ENCODE assay signal across 8 cellular contexts in the genomic region with DNA sequence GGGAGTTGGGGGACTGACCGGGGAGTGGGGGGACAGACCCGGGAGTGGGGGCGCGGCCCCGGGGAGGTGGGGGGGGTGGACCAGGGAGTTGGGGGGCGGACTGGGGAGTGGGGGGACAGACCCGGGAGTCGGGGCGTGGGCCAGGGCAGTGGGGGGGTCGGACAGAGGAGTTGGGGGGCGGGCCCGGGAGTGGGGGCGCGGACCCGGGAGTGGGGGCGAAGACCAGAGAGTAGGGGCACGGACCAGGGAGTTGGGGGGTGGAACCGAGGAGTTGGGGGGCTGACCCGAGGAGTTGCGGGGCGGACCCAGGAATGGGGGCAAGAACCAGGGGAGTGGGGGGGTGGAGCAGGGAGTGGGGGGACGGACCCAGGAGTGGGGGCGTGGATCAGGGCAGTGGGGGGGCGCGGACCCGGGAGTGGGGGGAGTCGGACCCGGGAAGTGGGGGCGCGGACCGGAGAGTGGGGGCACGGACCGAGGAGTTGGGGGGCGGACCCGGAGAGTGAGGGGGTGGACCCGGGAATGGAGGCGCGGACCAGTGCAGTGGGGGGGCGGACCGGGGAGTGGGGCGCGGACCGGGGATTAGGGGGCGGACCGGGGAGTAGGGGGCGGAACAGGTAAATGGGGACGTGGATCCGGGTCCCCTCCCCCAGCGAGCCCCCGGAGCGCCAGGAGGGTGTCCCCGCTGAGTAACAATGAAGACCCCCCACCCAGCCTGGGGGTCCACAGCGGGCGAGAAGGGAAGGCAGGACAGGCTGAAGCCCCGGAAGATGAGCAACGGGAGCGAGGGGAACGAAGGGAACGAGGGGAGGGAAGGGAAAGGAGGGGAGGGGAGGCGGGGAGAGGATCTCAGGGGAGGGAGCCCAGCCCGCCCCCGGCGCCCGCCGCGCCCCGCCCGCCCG. TPM values are rescaled to one million over a fixed set of nuclear protein-coding genes. Genes with fewer than 3 reads are reported as not detected.
DNase-seq lines count a peak whose midpoint lies in the region; ATAC-seq and TF ChIP-seq lines count a peak whose summit lies in the region.

No MANE protein-coding gene starts in this region.

- no peak for TF ChIP-seq EP300 in esophagus muscularis mucosa (IDR thresholded peaks at IDR 0.05)

- peaks cover 12 to 44% (median 40%) of the 10 kb centered on the region in 4 donors for H3K4me1 ChIP-seq in esophagus muscularis mucosa

- WGBS in esophagus muscularis mucosa, result under 1% methylated on average over 30 of the region's 69 CpGs

- H3K9me3 Mint-ChIP-seq in T-helper 2 cell treated with Interferon-gamma antibody and Interleukin-4, amounts not matched to agents 5 μg/mL and 100 μg/mL, for 36 hours, result no peaks in the 10 kb centered on the region
- no peaks in the 10 kb centered on the region for H3K9me3 Mint-ChIP-seq in progenitor cell of endocrine pancreas (ENCODE audit: low read depth)

- no peak for TF ChIP-seq CTCF in esophagus muscularis mucosa (IDR thresholded peaks at IDR 0.05)
- no peak for TF ChIP-seq CTCF in progenitor cell of endocrine pancreas (IDR thresholded peaks at IDR 0.05; ENCODE audit: unreplicated experiment)

- H3K4me3 Mint-ChIP-seq in T-helper 2 cell treated with Interferon-gamma antibody and Interleukin-4, amounts not matched to agents 5 μg/mL and 100 μg/mL, for 36 hours, result peak overlapping the region; percentile 84
- peak overlapping the region; percentile 75 for H3K4me3 Mint-ChIP-seq in progenitor cell of endocrine pancreas (ENCODE audit: low read depth)

- TF ChIP-seq POLR2A in esophagus muscularis mucosa (IDR thresholded peaks at IDR 0.05; ENCODE audit: low read depth), result no peak

- peak; percentile 56 for DNase-seq in NCI-H82 (lab: John Stamatoyannopoulos, UW)
- no peak for DNase-seq in NCI-H82 treated with DMSO at 0.1 percent for 48 hours (lab: John Stamatoyannopoulos, UW; ENCODE audit: unreplicated experiment)
- DNase-seq in T-helper 2 cell treated with Interferon-gamma antibody and Interleukin-4, amounts not matched to agents 5 μg/mL and 100 μg/mL, for 36 hours (ENCODE audit: low spot score), result no peak
- DNase-seq in esophagus muscularis mucosa (ENCODE audit: extremely low spot score), result no peak
- DNase-seq in progenitor cell of endocrine pancreas (ENCODE audit: low spot score, unreplicated experiment), result no peak
- DNase-seq in kidney glomerular epithelial cell (lab: John Stamatoyannopoulos, UW), result no peak
- DNase-seq in DMS153 treated with DMSO at 0.1 percent for 48 hours (lab: John Stamatoyannopoulos, UW; ENCODE audit: unreplicated experiment), result no peak

- peaks cover 10% of the 10 kb centered on the region for H3K36me3 Mint-ChIP-seq in T-helper 2 cell treated with Interferon-gamma antibody and Interleukin-4, amounts not matched to agents 5 μg/mL and 100 μg/mL, for 36 hours (ENCODE audit: low read depth)
- H3K36me3 Mint-ChIP-seq in progenitor cell of endocrine pancreas (ENCODE audit: insufficient read depth), result no peaks in the 10 kb centered on the region

- peaks cover 0 to 13% (median 8%) of the 10 kb centered on the region in 4 donors for H3K27me3 ChIP-seq in esophagus muscularis mucosa

- peaks cover 0 to 4% (median 0%) of the 10 kb centered on the region in 4 donors for H3K36me3 ChIP-seq in esophagus muscularis mucosa

- no peak for ATAC-seq in GM19324 (IDR thresholded peaks at IDR 0.05; ENCODE audit: low FRiP score, unreplicated experiment)

- H3K27ac Mint-ChIP-seq in T-helper 2 cell treated with Interferon-gamma antibody and Interleukin-4, amounts not matched to agents 5 μg/mL and 100 μg/mL, for 36 hours, result peak overlapping the region; percentile 89
- no peak overlapping the region for H3K27ac Mint-ChIP-seq in progenitor cell of endocrine pancreas

- peaks cover 17% of the 10 kb centered on the region for H3K4me1 Mint-ChIP-seq in T-helper 2 cell treated with Interferon-gamma antibody and Interleukin-4, amounts not matched to agents 5 μg/mL and 100 μg/mL, for 36 hours (ENCODE audit: low read depth)
- H3K4me1 Mint-ChIP-seq in progenitor cell of endocrine pancreas (ENCODE audit: low read depth), result peaks cover 6% of the 10 kb centered on the region

- H3K9me3 ChIP-seq in esophagus muscularis mucosa, result no peaks in the 10 kb centered on the region

- peak overlapping the region; percentile 79 to 94 (median 90) for H3K27ac ChIP-seq in esophagus muscularis mucosa (replicated peaks in 1 of 4)

- peak overlapping the region; percentile 77 to 94 (median 89) for H3K4me3 ChIP-seq in esophagus muscularis mucosa

- peaks cover 3% of the 10 kb centered on the region for H3K27me3 Mint-ChIP-seq in T-helper 2 cell treated with Interferon-gamma antibody and Interleukin-4, amounts not matched to agents 5 μg/mL and 100 μg/mL, for 36 hours (ENCODE audit: low read depth)
- H3K27me3 Mint-ChIP-seq in progenitor cell of endocrine pancreas, result peaks cover 4% of the 10 kb centered on the region

- intact Hi-C loops in esophagus muscularis mucosa (cut with DNase I), result no loop called here

RNA-seq across cellular contexts. Expression of a gene that starts 0.6 kb away (rescaled TPM):
- total RNA-seq in esophagus muscularis mucosa (10 to 100 TPM; 32.0 to 52.5 (median 40.0) TPM), progenitor cell of endocrine pancreas (61.4 and 63.1 TPM in 2 replicates)

RNA-seq across cellular contexts. Expression of a gene that starts 4.7 kb away (rescaled TPM):
- total RNA-seq in esophagus muscularis mucosa, result not detected
- total RNA-seq in progenitor cell of endocrine pancreas, result 5.8 and 6.1 TPM in 2 replicates

RNA-seq across cellular contexts. Expression of a gene that starts 13.4 kb away (rescaled TPM):
- 1 to 10 TPM; 2.9 to 8.4 (median 5.0) TPM for total RNA-seq in esophagus muscularis mucosa
- total RNA-seq in progenitor cell of endocrine pancreas, result 149 and 154 TPM in 2 replicates

RNA-seq across cellular contexts. Expression of a gene that starts 19.1 kb away (rescaled TPM):
- not detected for total RNA-seq in esophagus muscularis mucosa
- not detected in 2 replicates for total RNA-seq in progenitor cell of endocrine pancreas

RNA-seq across cellular contexts. Expression of a gene that starts 19.4 kb away (rescaled TPM):
- total RNA-seq in esophagus muscularis mucosa, result 10 to 100 TPM; 26.3 to 50.9 (median 37.2) TPM
- total RNA-seq in progenitor cell of endocrine pancreas, result 87.2 and 91.7 TPM in 2 replicates

Comparison
In these comparisons a context has a peak if more than half of its experiments do, and no peak if none do; other contexts are left out.
1. RNA of a gene that starts 13.4 kb away (total RNA-seq): 149 to 154 TPM in progenitor cell of endocrine pancreas; 2.9 to 8.4 TPM in esophagus muscularis mucosa; every median in the first group is over 10 times any median in the second.